ENCODE assay signal across 18 cellular contexts in genomic region chr3:64306745-64307144, GRCh38.
DNase-seq lines count a peak whose midpoint lies in the region; ATAC-seq and TF ChIP-seq lines count a peak whose summit lies in the region.
"Had no signal": no experiment of that assay in that cellular context is flagged by ENCODE, and none has a peak within 500 bp of the region (broad histone marks: within the 10 kb centered on the region; RNA-seq: fewer than 3 reads in every experiment).

No MANE protein-coding gene starts in this region.

- H3K36me3 ChIP-seq in adipocyte (ENCODE audit: control insufficient read depth, insufficient read depth, low read length, severe bottlenecking), result no peaks in the 10 kb centered on the region
- H3K36me3 ChIP-seq in aorta (ENCODE audit: control insufficient read depth in 1 of 2, insufficient read depth in 2 of 2, low read length in 1 of 2), result no peaks in the 10 kb centered on the region

- intact Hi-C loops in sciatic nerve (cut with DNase I) (no loop called here), aorta (cut with DNase I) (no loop called here)

- POLR2A ChIA-PET in RWPE1 (lab: Yijun Ruan, JAX; ENCODE audit: low non-redundant PET), result no interaction called here

- H3K9me3 ChIP-seq in adipocyte (ENCODE audit: control insufficient read depth, low read length), result no peaks in the 10 kb centered on the region
- no peaks in the 10 kb centered on the region for H3K9me3 ChIP-seq in aorta (ENCODE audit: control insufficient read depth, low read length)
- H3K9me3 ChIP-seq: SK-N-SH had no signal

- ATAC-seq in sciatic nerve (peak; percentile 77), aorta (ENCODE audit: low FRiP score) (no peak)
- ATAC-seq: GM23338 had no signal

- no peaks in the 10 kb centered on the region for H3K27me3 ChIP-seq in adipocyte (replicated peaks; ENCODE audit: control insufficient read depth, insufficient read depth, low read length)
- no peaks in the 10 kb centered on the region for H3K27me3 ChIP-seq in aorta (ENCODE audit: control insufficient read depth in 1 of 2, insufficient read depth in 2 of 2, low read length in 1 of 2)

- no peak overlapping the region for H3K9ac ChIP-seq in adipocyte (ENCODE audit: low read length)
- H3K9ac ChIP-seq: SK-N-SH had no signal

- 14 to 19% methylated on average over 2 of the region's 2 CpGs for WGBS in aorta, 2 donors

- CTCF ChIA-PET in RWPE1 (lab: Yijun Ruan, JAX), result no interaction called here

- H3K27ac ChIP-seq in RWPE1 (no peak overlapping the region), aorta (ENCODE audit: low read depth in 1 of 2, low read length in 2 of 2) (no peak overlapping the region)

- DNase-seq in AG20443 (ENCODE audit: low spot score) (peak; percentile 35), adipocyte (ENCODE audit: low read depth) (peak; percentile 57), fibroblast of peridontal ligament (ENCODE audit: extremely low read depth) (peak; percentile 83), sciatic nerve (ENCODE audit: low spot score) (no peak), RWPE1 (ENCODE audit: low spot score) (no peak), aorta (no peak)
- DNase-seq in activated CD4-positive, alpha-beta T cell treated with anti-CD3 and anti-CD28 coated beads, Interleukin-2, amount 50 U/mL, for 48 hours, result no peak
- DNase-seq: DMS79 treated with DMSO at 0.1 percent for 48 hours; HCEC 1CT; KBM-7; NCI-H1105; NCI-H1694; NCI-H2081 treated with DMSO at 0.1 percent for 48 hours; NCI-H748 treated with DMSO at 0.1 percent for 48 hours; NK-92 treated with Interleukin-12 subunit alpha and Interleukin-12 subunit beta, amount 100 ng/mL, for 24 hours; SHP77 treated with DMSO at 0.1 percent for 48 hours; SK-N-SH had no signal

- H3K4me1 ChIP-seq in adipocyte (ENCODE audit: control insufficient read depth, insufficient read depth, low read length) (peaks cover 15% of the 10 kb centered on the region), aorta (ENCODE audit: control insufficient read depth in 1 of 2, insufficient read depth in 2 of 2, low read length in 2 of 2) (no peaks in the 10 kb centered on the region)

- H3K4me3 ChIP-seq in adipocyte (ENCODE audit: low read length) (no peak overlapping the region), aorta (ENCODE audit: low read length in 2 of 2) (no peak overlapping the region)
- H3K4me3 ChIP-seq: GM23338 had no signal

- TF ChIP-seq CTCF in RWPE1 (conservative IDR thresholded peaks at IDR 0.05; ENCODE audit: low read depth), result no peak

Comparison
In these comparisons a context has a peak if more than half of its experiments do, and no peak if none do; other contexts are left out.
1. DNase-seq: peak in AG20443 (single experiment), adipocyte (single experiment) and fibroblast of peridontal ligament (single experiment); none in sciatic nerve (single experiment), RWPE1 (single experiment), aorta (0 of 2) and activated CD4-positive, alpha-beta T cell treated with anti-CD3 and anti-CD28 coated beads, Interleukin-2, amount 50 U/mL, for 48 hours (0 of 2).